25 cellular contexts compared by ENCODE assay signal in the genomic region with DNA sequence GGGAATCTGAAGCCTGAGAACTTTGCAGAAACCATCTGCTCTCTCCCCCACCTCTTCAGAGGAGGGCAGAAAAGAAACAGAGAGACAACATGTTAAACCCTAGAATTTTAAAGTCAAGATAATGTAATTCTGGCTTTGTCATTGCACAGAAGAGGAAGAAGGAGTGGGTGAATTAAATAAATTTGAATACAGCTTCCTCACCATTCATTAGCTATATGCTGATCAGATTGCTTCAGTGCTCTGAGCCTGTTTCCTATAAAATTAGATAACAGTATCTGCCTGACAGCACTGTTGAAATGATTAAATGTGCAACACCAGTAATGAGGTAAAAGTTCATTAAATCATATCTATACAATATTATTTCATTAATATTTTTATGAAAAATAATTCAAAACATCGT.
"Had no signal": no experiment of that assay in that cellular context is flagged by ENCODE, and none has a peak within 500 bp of the region (broad histone marks: within the 10 kb centered on the region; RNA-seq: fewer than 3 reads in every experiment).

No MANE protein-coding gene starts in this region.

- H3K36me3 ChIP-seq: brain microvascular endothelial cell had no signal

- DNase-seq: activated CD4-positive, alpha-beta memory T cell treated with anti-CD3 and anti-CD28 coated beads for 36 hours; activated CD4-positive, alpha-beta T cell treated with anti-CD3 and anti-CD28 coated beads for 36 hours; activated CD4-positive, alpha-beta T cell treated with anti-CD3 and anti-CD28 coated beads, Interleukin-2, amount 10 ng/mL, durations not matched to agents 24 days and 14 days; activated CD4-positive, CD25-positive, alpha-beta regulatory T cell; activated CD4-positive, CD25-positive, alpha-beta regulatory T cell treated with anti-CD3 and anti-CD28 coated beads, Interleukin-2, amount 50 U/mL, for 72 hours; activated CD8-positive, alpha-beta memory T cell treated with anti-CD3 and anti-CD28 coated beads, Interleukin-2, amount 10 ng/mL, durations not matched to agents 7 days and 5 days; activated CD8-positive, alpha-beta memory T cell treated with anti-CD3 and anti-CD28 coated beads, Interleukin-2, amount 50 U/mL, for 4 hours; activated CD8-positive, alpha-beta T cell treated with anti-CD3 and anti-CD28 coated beads, Interleukin-2, amount 10 ng/mL, durations not matched to agents 7 days and 5 days; activated gamma-delta T cell; activated naive CD4-positive, alpha-beta T cell; activated naive CD4-positive, alpha-beta T cell treated with anti-CD3 and anti-CD28 coated beads, Interleukin-2, amount 10 ng/mL, durations not matched to agents 7 days and 5 days; activated naive CD8-positive, alpha-beta T cell treated with anti-CD3 and anti-CD28 coated beads, Interleukin-2, amount 10 ng/mL, durations not matched to agents 7 days and 5 days; activated T-cell treated with anti-CD3 and anti-CD28 coated beads for 4 hours; activated T-cell treated with anti-CD3 and anti-CD28 coated beads, Interleukin-2, amount 50 U/mL, for 24 hours; activated T-cell treated with anti-CD3 and anti-CD28 coated beads, Interleukin-2, amount 50 U/mL, for 72 hours; amniotic stem cell; brain microvascular endothelial cell; dorsolateral prefrontal cortex; effector memory CD4-positive, alpha-beta T cell; endodermal cell; foreskin fibroblast; T-helper 2 cell had no signal

- H3K27me3 ChIP-seq: brain microvascular endothelial cell, dorsolateral prefrontal cortex had no signal

- H3K27ac ChIP-seq: brain microvascular endothelial cell, coronary artery had no signal

- ATAC-seq: activated CD4-positive, alpha-beta T cell treated with anti-CD3 and anti-CD28 coated beads for 36 hours; activated CD8-positive, alpha-beta memory T cell treated with anti-CD3 and anti-CD28 coated beads, Interleukin-2, amount 10 ng/mL, durations not matched to agents 7 days and 5 days; activated CD8-positive, alpha-beta T cell treated with anti-CD3 and anti-CD28 coated beads, Interleukin-2, amount 10 ng/mL, durations not matched to agents 7 days and 5 days; activated naive CD4-positive, alpha-beta T cell treated with anti-CD3 and anti-CD28 coated beads, Interleukin-2, amount 50 U/mL, for 72 hours; activated T-cell treated with anti-CD3 and anti-CD28 coated beads, Interleukin-2, amount 50 U/mL, for 72 hours; esophagus mucosa had no signal

- H3K4me3 ChIP-seq: coronary artery, dorsolateral prefrontal cortex had no signal
